8 cellular contexts compared by ENCODE assay signal in the genomic region with DNA sequence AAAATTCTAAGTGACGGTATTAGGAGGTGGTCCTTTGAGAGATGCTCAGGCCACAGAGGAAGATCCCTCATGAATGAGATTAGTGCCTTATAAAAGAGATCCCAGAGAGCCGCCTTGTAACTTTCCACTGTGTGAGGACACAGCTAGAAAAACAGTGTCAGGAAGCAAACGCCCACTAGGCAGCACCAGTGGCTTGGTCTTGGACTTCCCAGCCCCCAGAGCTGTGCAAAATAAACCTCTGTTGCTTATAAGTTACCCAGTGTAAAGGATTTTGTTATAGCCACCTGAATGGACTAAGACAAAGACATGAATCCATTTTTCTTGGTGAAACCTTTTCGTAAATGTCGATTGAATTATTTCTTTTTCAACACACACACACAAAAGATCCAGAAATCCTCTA.
"Had no signal": no experiment of that assay in that cellular context is flagged by ENCODE, and none has a peak within 500 bp of the region (broad histone marks: within the 10 kb centered on the region; RNA-seq: fewer than 3 reads in every experiment).

No MANE protein-coding gene starts in this region.

- H3K4me3 ChIP-seq: GM12878 had no signal

- ATAC-seq: GM12878 had no signal

- DNase-seq: GDM1, GF-D8 had no signal

- FAIRE-seq: G401.6, GM12878, GM12891, GM12892, GM18507, GM19239 had no signal
